Comparison of ENCODE assay signal across 4 cellular contexts in the genomic region with DNA sequence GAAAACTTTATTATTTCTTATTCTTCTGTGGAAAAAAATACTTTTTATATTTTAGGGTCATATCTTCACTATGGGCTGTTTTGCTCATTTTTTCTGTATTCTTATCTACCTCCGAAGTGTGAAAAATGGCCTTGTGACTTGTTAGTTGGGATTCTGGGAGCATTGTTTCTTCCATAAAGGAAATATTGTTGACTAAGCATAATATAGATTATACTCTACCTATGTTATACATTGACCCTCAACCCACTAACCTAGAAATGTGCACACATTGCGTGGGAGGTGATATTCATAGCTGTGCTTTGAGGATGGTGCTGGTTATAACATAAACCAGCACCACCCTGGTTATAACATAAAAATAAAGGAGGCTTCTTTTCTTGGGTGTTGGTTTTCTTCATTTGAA.
TF ChIP-seq lines count a peak whose summit lies in the region.

No MANE protein-coding gene starts in this region.

TF ChIP-seq in HepG2, 621 proteins besides CTCF, POLR2A, EP300 and RAD21:
- TF ChIP-seq MAFK (conservative IDR thresholded peaks at IDR 0.05 in 1 of 2, IDR thresholded peaks at IDR 0.05 in 1 of 2; ENCODE audit: low read length in 2 of 2): peak; percentile 70 to 87; a peak in 3 of 4 replicates
- TF ChIP-seq THAP11 (CRISPR knock-in tag; IDR thresholded peaks at IDR 0.05): no peak
- peak; percentile 83 for TF ChIP-seq MAFF (IDR thresholded peaks at IDR 0.05; ENCODE audit: low read depth, low read length)
- TF ChIP-seq ZFP82 (CRISPR knock-in tag; IDR thresholded peaks at IDR 0.05; ENCODE audit: borderline replicate concordance): no peak
- no peak for TF ChIP-seq ZBTB42 (CRISPR knock-in tag; IDR thresholded peaks at IDR 0.05)
TF ChIP-seq in HepG2: peak in this region for 2.

TF ChIP-seq in A549, 52 proteins besides CTCF, POLR2A, EP300 and RAD21:
- no peak for TF ChIP-seq CBX8 (IDR thresholded peaks at IDR 0.05)
- peak; percentile 48 for TF ChIP-seq MAFK (IDR thresholded peaks at IDR 0.05; ENCODE audit: partially characterized antibody)

TF ChIP-seq in IMR-90, 13 proteins besides CTCF, POLR2A, EP300 and RAD21:
- TF ChIP-seq RCOR1 (IDR thresholded peaks at IDR 0.05; ENCODE audit: insufficient replicate concordance, low read length): no peak
- peak; percentile 75 for TF ChIP-seq MAFK (IDR thresholded peaks at IDR 0.05; ENCODE audit: low read depth, low read length)
TF ChIP-seq in IMR-90: peak in this region for 1.

TF ChIP-seq in K562, 482 proteins besides CTCF, POLR2A, EP300 and RAD21:
- TF ChIP-seq, protein P1, sequence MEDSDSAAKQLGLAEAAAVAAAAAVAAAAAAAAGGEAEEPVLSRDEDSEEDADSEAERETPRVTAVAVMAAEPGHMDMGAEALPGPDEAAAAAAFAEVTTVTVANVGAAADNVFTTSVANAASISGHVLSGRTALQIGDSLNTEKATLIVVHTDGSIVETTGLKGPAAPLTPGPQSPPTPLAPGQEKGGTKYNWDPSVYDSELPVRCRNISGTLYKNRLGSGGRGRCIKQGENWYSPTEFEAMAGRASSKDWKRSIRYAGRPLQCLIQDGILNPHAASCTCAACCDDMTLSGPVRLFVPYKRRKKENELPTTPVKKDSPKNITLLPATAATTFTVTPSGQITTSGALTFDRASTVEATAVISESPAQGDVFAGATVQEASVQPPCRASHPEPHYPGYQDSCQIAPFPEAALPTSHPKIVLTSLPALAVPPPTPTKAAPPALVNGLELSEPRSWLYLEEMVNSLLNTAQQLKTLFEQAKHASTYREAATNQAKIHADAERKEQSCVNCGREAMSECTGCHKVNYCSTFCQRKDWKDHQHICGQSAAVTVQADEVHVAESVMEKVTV (CRISPR knock-in tag; IDR thresholded peaks at IDR 0.05): no peak
- TF ChIP-seq ZNF316 (IDR thresholded peaks at IDR 0.05) (peak; percentile 63), TCFL5 (CRISPR knock-in tag; conservative IDR thresholded peaks at IDR 0.05) (no peak), MAFG (tag; conservative IDR thresholded peaks at IDR 0.05) (peak; percentile 21; the same call in 1 of the 2 replicates), MAFF (IDR thresholded peaks at IDR 0.05; ENCODE audit: low read length) (peak; percentile 51; the same call in 1 of the 2 replicates), MAFK (IDR thresholded peaks at IDR 0.05; ENCODE audit: low read length) (peak; percentile 52), NR2C1 (IDR thresholded peaks at IDR 0.05) (no peak), NR2C1 (tag; IDR thresholded peaks at IDR 0.05) (no peak), ZNF778 (CRISPR knock-in tag; IDR thresholded peaks at IDR 0.05) (no peak)
- TF ChIP-seq, protein P2, sequence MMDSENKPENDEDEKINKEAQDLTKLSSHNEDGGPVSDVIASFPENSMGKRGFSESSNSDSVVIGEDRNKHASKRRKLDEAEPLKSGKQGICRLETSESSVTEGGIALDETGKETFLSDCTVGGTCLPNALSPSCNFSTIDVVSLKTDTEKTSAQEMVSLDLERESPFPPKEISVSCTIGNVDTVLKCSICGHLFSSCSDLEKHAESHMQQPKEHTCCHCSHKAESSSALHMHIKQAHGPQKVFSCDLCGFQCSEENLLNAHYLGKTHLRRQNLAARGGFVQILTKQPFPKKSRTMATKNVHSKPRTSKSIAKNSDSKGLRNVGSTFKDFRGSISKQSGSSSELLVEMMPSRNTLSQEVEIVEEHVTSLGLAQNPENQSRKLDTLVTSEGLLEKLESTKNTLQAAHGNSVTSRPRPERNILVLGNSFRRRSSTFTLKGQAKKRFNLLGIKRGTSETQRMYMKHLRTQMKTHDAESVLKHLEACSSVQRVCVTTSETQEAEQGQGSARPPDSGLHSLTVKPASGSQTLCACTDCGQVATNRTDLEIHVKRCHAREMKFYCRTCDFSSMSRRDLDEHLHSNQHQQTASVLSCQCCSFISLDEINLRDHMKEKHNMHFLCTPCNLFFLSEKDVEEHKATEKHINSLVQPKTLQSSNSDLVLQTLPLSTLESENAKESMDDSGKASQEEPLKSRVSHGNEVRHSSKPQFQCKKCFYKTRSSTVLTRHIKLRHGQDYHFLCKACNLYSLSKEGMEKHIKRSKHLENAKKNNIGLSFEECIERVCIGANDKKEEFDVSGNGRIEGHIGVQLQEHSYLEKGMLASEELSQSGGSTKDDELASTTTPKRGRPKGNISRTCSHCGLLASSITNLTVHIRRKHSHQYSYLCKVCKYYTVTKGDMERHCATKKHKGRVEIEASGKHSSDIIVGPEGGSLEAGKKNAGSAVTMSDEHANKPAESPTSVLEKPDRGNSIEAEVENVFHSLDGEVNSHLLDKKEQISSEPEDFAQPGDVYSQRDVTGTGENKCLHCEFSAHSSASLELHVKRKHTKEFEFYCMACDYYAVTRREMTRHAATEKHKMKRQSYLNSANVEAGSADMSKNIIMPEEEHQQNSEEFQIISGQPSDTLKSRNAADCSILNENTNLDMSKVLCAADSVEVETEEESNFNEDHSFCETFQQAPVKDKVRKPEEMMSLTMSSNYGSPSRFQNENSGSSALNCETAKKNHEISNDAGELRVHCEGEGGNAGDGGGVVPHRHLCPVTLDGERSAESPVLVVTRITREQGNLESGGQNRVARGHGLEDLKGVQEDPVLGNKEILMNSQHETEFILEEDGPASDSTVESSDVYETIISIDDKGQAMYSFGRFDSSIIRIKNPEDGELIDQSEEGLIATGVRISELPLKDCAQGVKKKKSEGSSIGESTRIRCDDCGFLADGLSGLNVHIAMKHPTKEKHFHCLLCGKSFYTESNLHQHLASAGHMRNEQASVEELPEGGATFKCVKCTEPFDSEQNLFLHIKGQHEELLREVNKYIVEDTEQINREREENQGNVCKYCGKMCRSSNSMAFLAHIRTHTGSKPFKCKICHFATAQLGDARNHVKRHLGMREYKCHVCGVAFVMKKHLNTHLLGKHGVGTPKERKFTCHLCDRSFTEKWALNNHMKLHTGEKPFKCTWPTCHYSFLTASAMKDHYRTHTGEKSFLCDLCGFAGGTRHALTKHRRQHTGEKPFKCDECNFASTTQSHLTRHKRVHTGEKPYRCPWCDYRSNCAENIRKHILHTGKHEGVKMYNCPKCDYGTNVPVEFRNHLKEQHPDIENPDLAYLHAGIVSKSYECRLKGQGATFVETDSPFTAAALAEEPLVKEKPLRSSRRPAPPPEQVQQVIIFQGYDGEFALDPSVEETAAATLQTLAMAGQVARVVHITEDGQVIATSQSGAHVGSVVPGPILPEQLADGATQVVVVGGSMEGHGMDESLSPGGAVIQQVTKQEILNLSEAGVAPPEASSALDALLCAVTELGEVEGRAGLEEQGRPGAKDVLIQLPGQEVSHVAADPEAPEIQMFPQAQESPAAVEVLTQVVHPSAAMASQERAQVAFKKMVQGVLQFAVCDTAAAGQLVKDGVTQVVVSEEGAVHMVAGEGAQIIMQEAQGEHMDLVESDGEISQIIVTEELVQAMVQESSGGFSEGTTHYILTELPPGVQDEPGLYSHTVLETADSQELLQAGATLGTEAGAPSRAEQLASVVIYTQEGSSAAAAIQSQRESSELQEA (IDR thresholded peaks at IDR 0.05; ENCODE audit: low read depth): no peak
